1 cellular context compared by ENCODE assay signal in genomic region chr7:75756340-75757297, GRCh38.
TF ChIP-seq lines count a peak whose summit lies in the region.

No MANE protein-coding gene starts in this region.

TF ChIP-seq in HepG2, 621 proteins besides CTCF, POLR2A, EP300 and RAD21 (continued from another document and continues in another):
- TF ChIP-seq TIGD3 (CRISPR knock-in tag; IDR thresholded peaks at IDR 0.05; ENCODE audit: borderline replicate concordance) (no peak), ZNF235 (CRISPR knock-in tag; IDR thresholded peaks at IDR 0.05; ENCODE audit: borderline replicate concordance) (no peak), JUND (CRISPR knock-in tag; IDR thresholded peaks at IDR 0.05) (no peak), BRCA1 (CRISPR knock-in tag; IDR thresholded peaks at IDR 0.05) (no peak), ZNF816 (CRISPR knock-in tag; IDR thresholded peaks at IDR 0.05; ENCODE audit: borderline replicate concordance) (no peak), NR2F6 (IDR thresholded peaks at IDR 0.05) (no peak), NR2F6 (CRISPR knock-in tag; IDR thresholded peaks at IDR 0.05) (peak; percentile 23; the same call in 1 of the 2 replicates), ZBTB38 (CRISPR knock-in tag; IDR thresholded peaks at IDR 0.05) (no peak), PRDM15 (CRISPR knock-in tag; IDR thresholded peaks at IDR 0.05) (peak; percentile 80), ZZZ3 (CRISPR knock-in tag; IDR thresholded peaks at IDR 0.05; ENCODE audit: borderline replicate concordance) (no peak), EHMT2 (IDR thresholded peaks at IDR 0.05; ENCODE audit: borderline replicate concordance, low read depth, low read length) (no peak), THAP8 (CRISPR knock-in tag; IDR thresholded peaks at IDR 0.05; ENCODE audit: borderline replicate concordance) (no peak), RCOR2 (CRISPR knock-in tag; IDR thresholded peaks at IDR 0.05) (no peak), AHDC1 (CRISPR knock-in tag; IDR thresholded peaks at IDR 0.05; ENCODE audit: borderline replicate concordance) (no peak), STAG1 (CRISPR knock-in tag; IDR thresholded peaks at IDR 0.05) (peak; percentile 78), ZNF775 (CRISPR knock-in tag; IDR thresholded peaks at IDR 0.05; ENCODE audit: borderline replicate concordance) (no peak), NCOA5 (CRISPR knock-in tag; IDR thresholded peaks at IDR 0.05) (no peak), PAXIP1 (CRISPR knock-in tag; conservative IDR thresholded peaks at IDR 0.05) (0 out of 2 replicates have a peak, but pooled peaks have one; percentile 12), ZNF350 (CRISPR knock-in tag; IDR thresholded peaks at IDR 0.05; ENCODE audit: borderline replicate concordance, low read depth) (no peak), ZNF232 (CRISPR knock-in tag; IDR thresholded peaks at IDR 0.05; ENCODE audit: borderline replicate concordance) (no peak), ZNF687 (CRISPR knock-in tag; IDR thresholded peaks at IDR 0.05) (no peak), NR2F1 (CRISPR knock-in tag; IDR thresholded peaks at IDR 0.05) (no peak), ZNF629 (CRISPR knock-in tag; conservative IDR thresholded peaks at IDR 0.05) (no peak), SRSF9 (IDR thresholded peaks at IDR 0.05; ENCODE audit: borderline replicate concordance, insufficient read depth, low read depth, low read length, poor library complexity, severe bottlenecking) (no peak), PRMT3 (CRISPR knock-in tag; IDR thresholded peaks at IDR 0.05; ENCODE audit: borderline replicate concordance, low read depth) (no peak), ZNF251 (CRISPR knock-in tag; IDR thresholded peaks at IDR 0.05) (no peak), ZFP62 (CRISPR knock-in tag; IDR thresholded peaks at IDR 0.05) (no peak), ZNF792 (CRISPR knock-in tag; IDR thresholded peaks at IDR 0.05) (0 out of 2 replicates have a peak, but pooled peaks have one; percentile 28), DZIP1 (CRISPR knock-in tag; IDR thresholded peaks at IDR 0.05) (no peak), ZNF121 (CRISPR knock-in tag; IDR thresholded peaks at IDR 0.05) (peak; percentile 70; the same call in 1 of the 2 replicates), ZKSCAN8 (CRISPR knock-in tag; IDR thresholded peaks at IDR 0.05; ENCODE audit: borderline replicate concordance) (no peak), SOX5 (CRISPR knock-in tag; IDR thresholded peaks at IDR 0.05; ENCODE audit: borderline replicate concordance) (no peak), ZNF552 (CRISPR knock-in tag; IDR thresholded peaks at IDR 0.05; ENCODE audit: borderline replicate concordance) (no peak), MYC (CRISPR knock-in tag; IDR thresholded peaks at IDR 0.05; ENCODE audit: borderline replicate concordance) (no peak), ZNF776 (CRISPR knock-in tag; IDR thresholded peaks at IDR 0.05) (no peak), CHD4 (IDR thresholded peaks at IDR 0.05; ENCODE audit: borderline replicate concordance, low read length) (peak; percentile 74; the same call in 1 of the 2 replicates), ZFP36L1 (CRISPR knock-in tag; IDR thresholded peaks at IDR 0.05) (no peak)
